In the genomic region with DNA sequence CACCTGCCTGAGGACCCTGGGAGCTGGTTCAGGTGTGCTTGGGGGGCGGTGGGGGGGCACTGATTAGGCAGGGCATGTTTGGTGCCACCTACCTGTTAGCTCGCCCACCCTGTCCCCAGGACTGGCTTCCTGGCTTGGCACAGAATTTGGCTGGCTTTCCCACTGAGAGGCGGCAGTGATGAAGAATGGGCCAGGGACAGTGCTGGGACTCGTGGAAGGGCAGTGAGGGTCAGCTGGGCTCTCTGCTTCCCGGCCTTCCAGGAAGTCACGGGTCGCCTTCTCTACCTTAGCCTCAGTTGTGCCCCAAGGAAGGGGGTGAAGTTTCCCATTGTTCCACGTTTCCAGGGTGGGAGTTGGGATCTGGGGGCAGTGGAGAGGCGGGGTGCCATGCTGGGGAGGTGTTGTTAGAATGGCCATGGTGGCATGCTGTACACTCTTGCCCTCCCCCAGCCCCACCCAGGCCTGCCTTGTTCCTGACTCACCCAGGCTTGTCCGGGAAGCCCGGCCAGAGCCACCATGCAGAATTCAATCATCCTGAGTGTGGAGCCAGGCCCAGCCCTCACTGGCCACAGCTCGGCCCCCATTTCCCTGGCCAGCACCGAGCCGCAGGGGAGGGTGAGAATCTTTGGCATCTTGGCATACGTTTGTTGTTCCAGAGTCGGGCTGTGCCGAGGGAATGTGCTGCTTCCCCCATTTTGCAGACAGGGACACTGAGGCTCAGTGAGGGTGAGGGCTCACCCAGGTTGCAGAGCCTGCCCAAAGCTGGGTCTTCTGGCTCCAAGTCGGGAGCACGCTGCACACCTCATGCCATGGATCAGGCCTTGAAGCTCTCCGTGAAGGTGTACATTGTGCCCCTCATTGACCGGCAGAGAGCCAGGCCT, we compare ENCODE assay signal across 1 cellular context.
TF ChIP-seq lines count a peak whose summit lies in the region.

No MANE protein-coding gene starts in this region.

TF ChIP-seq in H1, 55 proteins besides CTCF, POLR2A, EP300 and RAD21:
- no peak for TF ChIP-seq CREB1 (IDR thresholded peaks at IDR 0.05)
- TF ChIP-seq, protein P1, sequence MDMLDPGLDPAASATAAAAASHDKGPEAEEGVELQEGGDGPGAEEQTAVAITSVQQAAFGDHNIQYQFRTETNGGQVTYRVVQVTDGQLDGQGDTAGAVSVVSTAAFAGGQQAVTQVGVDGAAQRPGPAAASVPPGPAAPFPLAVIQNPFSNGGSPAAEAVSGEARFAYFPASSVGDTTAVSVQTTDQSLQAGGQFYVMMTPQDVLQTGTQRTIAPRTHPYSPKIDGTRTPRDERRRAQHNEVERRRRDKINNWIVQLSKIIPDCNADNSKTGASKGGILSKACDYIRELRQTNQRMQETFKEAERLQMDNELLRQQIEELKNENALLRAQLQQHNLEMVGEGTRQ (IDR thresholded peaks at IDR 0.05; ENCODE audit: low read length): no peak
- TF ChIP-seq ZNF274 (IDR thresholded peaks at IDR 0.05; ENCODE audit: borderline replicate concordance, extremely low read depth, low read length): no peak
- TF ChIP-seq SUZ12 (IDR thresholded peaks at IDR 0.05; ENCODE audit: low read length): no peak
- no peak for TF ChIP-seq POU5F1 (IDR thresholded peaks at IDR 0.05; ENCODE audit: low read depth, low read length)
- no peak for TF ChIP-seq KDM4A (IDR thresholded peaks at IDR 0.05; ENCODE audit: low read depth, low read length, severe bottlenecking)
- no peak for TF ChIP-seq CHD2 (IDR thresholded peaks at IDR 0.05; ENCODE audit: low read length)
- TF ChIP-seq SAP30 (IDR thresholded peaks at IDR 0.05; ENCODE audit: insufficient read depth, insufficient replicate concordance, low read length): no peak
- TF ChIP-seq JUN (IDR thresholded peaks at IDR 0.05; ENCODE audit: low read depth, low read length): no peak
- no peak for TF ChIP-seq SP1 (IDR thresholded peaks at IDR 0.05; ENCODE audit: low read depth, low read length)
- no peak for TF ChIP-seq TAF7 (optimal IDR thresholded peaks at IDR 0.05; ENCODE audit: borderline replicate concordance, low read depth, low read length)
- TF ChIP-seq CHD1 (IDR thresholded peaks at IDR 0.05; ENCODE audit: low read depth, low read length): no peak
- no peak for TF ChIP-seq PHF8 (conservative IDR thresholded peaks at IDR 0.05; ENCODE audit: low read depth, low read length)
